Comparison of ENCODE assay signal across 8 cellular contexts in genomic region chr20:856361-856775, GRCh38. TPM values are rescaled to one million over a fixed set of nuclear protein-coding genes. Genes with fewer than 3 reads are reported as not detected.
DNase-seq lines count a peak whose midpoint lies in the region; ATAC-seq and TF ChIP-seq lines count a peak whose summit lies in the region.

No MANE protein-coding gene starts in this region.

- in situ Hi-C loops in Caki2 (cut with HindIII; ENCODE audit: low pct_unique_long_range_greater_than_20kb, low sequenced_read_pairs) = no loop called here
- in situ Hi-C loops in mammary epithelial cell (cut with MboI; ENCODE audit: low sequenced_read_pairs in 2 of 2) = no loop called here

- dilution Hi-C loops in mammary epithelial cell (cut with HindIII; ENCODE audit: low sequenced_read_pairs) = no loop called here

- H3K9me3 ChIP-seq in mammary epithelial cell (replicated peaks; ENCODE audit: insufficient read depth, low read length) = no peaks in the 10 kb centered on the region

- no peaks in the 10 kb centered on the region for H4K20me1 ChIP-seq in mammary epithelial cell (ENCODE audit: insufficient read depth, low read length)

- peak overlapping the region; percentile 64 for H3K9ac ChIP-seq in mammary epithelial cell (ENCODE audit: insufficient read depth, low read length)

- H3K4me2 ChIP-seq in mammary epithelial cell (ENCODE audit: insufficient read depth, low read depth, low read length) = peak overlapping the region; percentile 75

- no TSS peak for BruUV-seq in mammary epithelial cell (replicated peaks; lab: Mats Ljungman, UMichigan)

- H3K4me3 Mint-ChIP-seq in T-cell = peak overlapping the region; percentile 48 to 65 (median 55)

- H3K4me1 ChIP-seq in mammary epithelial cell (ENCODE audit: insufficient read depth, low read length) = peaks cover 72% of the 10 kb centered on the region

- TF ChIP-seq CTCF in mammary epithelial cell (conservative IDR thresholded peaks at IDR 0.05 in 1 of 2, IDR thresholded peaks at IDR 0.05 in 1 of 2; ENCODE audit: extremely low read depth in 1 of 2, insufficient read depth in 1 of 2, low read depth in 1 of 2, low read length in 2 of 2) = no peak

- H3K36me3 Mint-ChIP-seq in T-cell = peaks cover 7% of the 10 kb centered on the region

- intact Hi-C loops in mammary epithelial cell (cut with micrococcal nuclease) = loop anchor here (1.0 to 5.0 kb wide), 3 partner anchors 12 to 34 kb away; partner anchors contain the start of gene FAM110A
- intact Hi-C loops in posterior vena cava (cut with DNase I) = no loop called here

- CTCF ChIA-PET in T-cell (lab: Charles Lee) (interaction anchor here in 1 of 2 donors (0.5 to 0.6 kb wide), 2 partner anchors 9 to 12 kb away, joined by 3 read pairs; no protein-coding TSS in a partner anchor), mammary epithelial cell (lab: Charles Lee; ENCODE audit: low non-redundant PET) (interaction anchor here (0.6 kb wide), 1 partner anchor 99 kb away, joined by 3 read pairs; no protein-coding TSS in a partner anchor)

- no peak overlapping the region for H2AFZ ChIP-seq in mammary epithelial cell (ENCODE audit: low read depth, low read length)

- POLR2A ChIA-PET in T-cell (lab: Charles Lee) = no interaction called here

- H3K27ac ChIP-seq in mammary epithelial cell (ENCODE audit: insufficient read depth, low read depth, low read length) = peak overlapping the region; percentile 75

- no peaks in the 10 kb centered on the region for H3K36me3 ChIP-seq in mammary epithelial cell (ENCODE audit: insufficient read depth, low read length)

- H3K4me1 Mint-ChIP-seq in T-cell = peaks cover 71 to 78% (median 77%) of the 10 kb centered on the region in 3 donors

- peak overlapping the region; percentile 10 to 29 (median 15) for H3K4me3 ChIP-seq in mammary epithelial cell (replicated peaks in 1 of 3; ENCODE audit: insufficient read depth in 1 of 3, low read depth in 2 of 3, low read length in 3 of 3)

- H3K27me3 Mint-ChIP-seq in T-cell = no peaks in the 10 kb centered on the region

- peak overlapping the region; percentile 80 to 90 for H3K27ac Mint-ChIP-seq in T-cell

- WGBS in mammary epithelial cell (ENCODE audit: low coverage, missing lambda C conversion rate) = 0% methylated on average over 10 of the region's 12 CpGs

- no peaks in the 10 kb centered on the region for H3K27me3 ChIP-seq in mammary epithelial cell (ENCODE audit: insufficient read depth, low read length)

- H3K79me2 ChIP-seq in mammary epithelial cell (ENCODE audit: insufficient read depth, low read length) = no peaks in the 10 kb centered on the region

- no peaks in the 10 kb centered on the region for H3K9me3 Mint-ChIP-seq in T-cell

- ATAC-seq in T-cell (replicated peaks in 1 of 4) (peak; percentile 85 to 97 (median 90)), HG02759 (IDR thresholded peaks at IDR 0.05; ENCODE audit: unreplicated experiment) (no peak), HG03139 (IDR thresholded peaks at IDR 0.05; ENCODE audit: unreplicated experiment) (no peak)

- peak; percentile 91 for DNase-seq in Caki2 (ENCODE audit: low read depth)
- DNase-seq in T-cell = peak in 28 of 34 experiments; percentile 19 to 50 (median 35)
- peak; percentile 100 for DNase-seq in mammary epithelial cell
- DNase-seq in posterior vena cava (ENCODE audit: low spot score) = peak; percentile 76
- DNase-seq in iPS-NIHi7 (ENCODE audit: extremely low spot score) = no peak
- no peak for DNase-seq in retina

RNA-seq across cellular contexts. Expression of gene FAM110A, which starts 22.9 kb away (rescaled TPM):
- 7.3 and 14.9 TPM in 2 replicates for total RNA-seq in Caki2 (2014; rRNA removed; shearing (Covaris generic); ENCODE audit: low replicate concordance)
- total RNA-seq in T-cell = 10 to 100 TPM; 12.7 to 27.9 (median 26.9) TPM
- total RNA-seq in mammary epithelial cell = 10 to 100 TPM in 1 of 2 donors, 1 to 10 TPM in 1; 6.5 to 23.0 TPM
- polyA plus RNA-seq in mammary epithelial cell = 14.9 TPM
- polyA minus RNA-seq in mammary epithelial cell = 7.6 TPM
- total RNA-seq in posterior vena cava = 1 to 10 TPM; 2.7 to 4.0 TPM

RNA-seq across cellular contexts. Expression of gene ANGPT4, which starts 59.8 kb away (rescaled TPM):
- 0.09 TPM in 1 of 2 replicates, not detected in the other for total RNA-seq in Caki2 (2014; rRNA removed; shearing (Covaris generic); ENCODE audit: low replicate concordance)
- total RNA-seq in T-cell (not detected), mammary epithelial cell (under 1 TPM in 1 of 2 donors, not detected in 1; 0.07 TPM), posterior vena cava (1 to 10 TPM in 1 of 2 donors, under 1 TPM in 1; 0.24 to 1.1 TPM)
- polyA plus RNA-seq in mammary epithelial cell = 0.01 TPM
- not detected for polyA minus RNA-seq in mammary epithelial cell

Comparison
In these comparisons a context has a peak if more than half of its experiments do, and no peak if none do; other contexts are left out.
1. DNase-seq: peak in Caki2 (single experiment), T-cell (28 of 34), mammary epithelial cell (single experiment) and posterior vena cava (single experiment); none in iPS-NIHi7 (single experiment) and retina (single experiment).
2. ATAC-seq: peak in T-cell (4 of 4); none in HG02759 (single experiment) and HG03139 (single experiment).